Comparison of ENCODE assay signal across 1 cellular context in genomic region chr6:89145962-89146747, GRCh38.
TF ChIP-seq lines count a peak whose summit lies in the region.

TSS of gene PM20D2 (plus strand) at chr6:89146055. CDS start at chr6:89146145, 90 bp downstream.

TF ChIP-seq in GM12878, 131 proteins besides CTCF, POLR2A, EP300 and RAD21 (continued from another document and continues in another):
- no peak for TF ChIP-seq CEBPZ (IDR thresholded peaks at IDR 0.05; ENCODE audit: low read depth, low read length)
- TF ChIP-seq GABPA (IDR thresholded peaks at IDR 0.05; ENCODE audit: low read depth): no peak
- TF ChIP-seq REST (IDR thresholded peaks at IDR 0.05; ENCODE audit: low read depth, low read length): 0 out of 2 replicates have a peak, but pooled peaks have one; percentile 29
- TF ChIP-seq MEF2B (IDR thresholded peaks at IDR 0.05; ENCODE audit: partially characterized antibody, poor library complexity, severe bottlenecking): no peak
- TF ChIP-seq KLF5 (IDR thresholded peaks at IDR 0.05; ENCODE audit: partially characterized antibody): peak; percentile 70
- TF ChIP-seq CBX5 (IDR thresholded peaks at IDR 0.05; ENCODE audit: low read depth): no peak
- TF ChIP-seq BCL11A (IDR thresholded peaks at IDR 0.05; ENCODE audit: low read depth, low read length): no peak
- no peak for TF ChIP-seq KAT2A (conservative IDR thresholded peaks at IDR 0.05; ENCODE audit: control insufficient read depth, low read depth, low read length)
- TF ChIP-seq ZNF687 (IDR thresholded peaks at IDR 0.05): peak; percentile 65; the same call in 1 of the 2 replicates
- TF ChIP-seq SKIL (IDR thresholded peaks at IDR 0.05; ENCODE audit: low read depth, poor library complexity, severe bottlenecking): no peak
- peak; percentile 85 for TF ChIP-seq NR2F1 (conservative IDR thresholded peaks at IDR 0.05)
- TF ChIP-seq SMARCA5 (IDR thresholded peaks at IDR 0.05): peak; percentile 34; the same call in 1 of the 2 replicates
- TF ChIP-seq CHD1 (IDR thresholded peaks at IDR 0.05; ENCODE audit: low read depth, low read length): no peak
- no peak for TF ChIP-seq MTA2 (IDR thresholded peaks at IDR 0.05; ENCODE audit: low read depth)
- TF ChIP-seq SREBF2 (IDR thresholded peaks at IDR 0.05; ENCODE audit: low read length): no peak
- no peak for TF ChIP-seq USF1 (IDR thresholded peaks at IDR 0.05; ENCODE audit: borderline replicate concordance, extremely low read length, insufficient read depth, low read depth, low read length)
- no peak for TF ChIP-seq ZBTB33 (IDR thresholded peaks at IDR 0.05)
- TF ChIP-seq MXI1 (IDR thresholded peaks at IDR 0.05; ENCODE audit: low read depth, low read length): peak; percentile 61
- TF ChIP-seq RBBP5 (conservative IDR thresholded peaks at IDR 0.05): no peak
- no peak for TF ChIP-seq ZZZ3 (IDR thresholded peaks at IDR 0.05; ENCODE audit: control insufficient read depth, insufficient read length, low read depth)
- TF ChIP-seq HCFC1 (IDR thresholded peaks at IDR 0.05; ENCODE audit: low read length): no peak
- TF ChIP-seq NBN (IDR thresholded peaks at IDR 0.05): no peak
- TF ChIP-seq RFX5 (IDR thresholded peaks at IDR 0.05; ENCODE audit: low read depth, low read length): no peak
- TF ChIP-seq YY1 (IDR thresholded peaks at IDR 0.05; ENCODE audit: low read depth, low read length): peak; percentile 86
- no peak for TF ChIP-seq SMAD1 (IDR thresholded peaks at IDR 0.05; ENCODE audit: low read depth, partially characterized antibody)
- TF ChIP-seq RELB (IDR thresholded peaks at IDR 0.05; ENCODE audit: low read depth): no peak
- no peak for TF ChIP-seq ETV6 (conservative IDR thresholded peaks at IDR 0.05 in 1 of 2, IDR thresholded peaks at IDR 0.05 in 1 of 2; ENCODE audit: borderline replicate concordance in 1 of 2, low read depth in 1 of 2)
- no peak; the same call in 1 of the 2 replicates for TF ChIP-seq ZSCAN29 (IDR thresholded peaks at IDR 0.05)
- TF ChIP-seq IRF4 (IDR thresholded peaks at IDR 0.05; ENCODE audit: low read depth, low read length): no peak
- peak; percentile 74 for TF ChIP-seq HDAC6 (IDR thresholded peaks at IDR 0.05; ENCODE audit: unreplicated experiment)
- TF ChIP-seq MYB (IDR thresholded peaks at IDR 0.05; ENCODE audit: borderline replicate concordance, low read depth, low read length): no peak
- no peak for TF ChIP-seq SPI1 (IDR thresholded peaks at IDR 0.05; ENCODE audit: borderline replicate concordance, insufficient read depth, low read depth, low read length)
- TF ChIP-seq BRCA1 (IDR thresholded peaks at IDR 0.05; ENCODE audit: low read depth, low read length): no peak
- no peak for TF ChIP-seq ZBTB4 (CRISPR knock-in tag; IDR thresholded peaks at IDR 0.05)
- no peak for TF ChIP-seq ZNF217 (IDR thresholded peaks at IDR 0.05)
- TF ChIP-seq NFXL1 (IDR thresholded peaks at IDR 0.05; ENCODE audit: borderline replicate concordance): no peak
- peak; percentile 59 to 86; a peak in 3 of 4 replicates for TF ChIP-seq BHLHE40 (IDR thresholded peaks at IDR 0.05; ENCODE audit: borderline replicate concordance in 1 of 2, low read depth in 2 of 2, low read length in 1 of 2)
- TF ChIP-seq SMC3 (IDR thresholded peaks at IDR 0.05; ENCODE audit: borderline replicate concordance, low read length): no peak
- no peak for TF ChIP-seq EED (IDR thresholded peaks at IDR 0.05; ENCODE audit: low read depth)
